9 cellular contexts compared by ENCODE assay signal in the genomic region with DNA sequence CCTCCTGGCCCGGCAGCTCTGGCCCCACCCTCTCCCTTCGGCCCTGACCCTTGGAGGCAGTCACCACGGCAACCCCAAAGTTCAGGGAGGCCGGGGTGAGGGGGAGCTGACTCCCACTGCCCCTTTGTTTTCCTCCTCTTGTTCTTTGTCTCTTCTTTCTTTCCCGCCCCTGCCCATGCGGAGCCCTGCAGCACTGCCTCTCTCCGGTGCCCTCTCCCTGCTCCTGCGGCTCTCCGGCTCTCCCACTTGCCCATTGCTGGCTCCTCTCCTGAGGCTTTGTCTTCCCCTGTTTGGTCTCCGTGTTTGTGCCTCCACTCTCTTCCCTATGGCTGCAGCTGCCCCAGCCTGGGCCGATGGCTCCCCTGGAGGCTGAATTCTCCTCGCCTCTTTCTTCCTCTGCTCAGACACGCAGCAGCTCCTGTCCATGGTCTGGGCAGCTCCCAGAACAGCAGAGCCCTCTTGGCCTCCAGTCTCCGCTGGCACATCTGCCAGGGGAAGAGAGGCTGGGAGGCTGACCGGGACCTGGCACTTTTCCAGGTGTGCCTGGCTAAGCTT. TPM values are rescaled to one million over a fixed set of nuclear protein-coding genes. Genes with fewer than 3 reads are reported as not detected.
A peak's percentile ranks its signal among the peaks of the same experiment; 100 is the strongest.
DNase-seq lines count a peak whose midpoint lies in the region; ATAC-seq and TF ChIP-seq lines count a peak whose summit lies in the region.
"Had no signal": no experiment of that assay in that cellular context is flagged by ENCODE, and none has a peak within 500 bp of the region (broad histone marks: within the 10 kb centered on the region; RNA-seq: fewer than 3 reads in every experiment).

No MANE protein-coding gene starts in this region.

- H3K27ac ChIP-seq in HEK293 (ENCODE audit: extremely low read depth, low read depth, low read length): no peak overlapping the region

- H3K9me3 ChIP-seq in HEK293 (ENCODE audit: control insufficient read depth, insufficient read depth, low read depth, low read length): no peaks in the 10 kb centered on the region

- intact Hi-C loops in cardiac septum (cut with DNase I): no loop called here

- CTCF ChIA-PET in HEK293 (lab: Yijun Ruan, JAX): interaction anchor here (1.0 to 2.6 kb wide), 8 partner anchors 8 to 277 kb away, joined by 3 to 11 read pairs (median 4); partner anchors contain the start of genes PSRC1 and SORT1

- no peak for TF ChIP-seq CTCF in HEK293 (tag by site-specific recombination; IDR thresholded peaks at IDR 0.05)
- TF ChIP-seq CTCF in retinal pigment epithelial cell (conservative IDR thresholded peaks at IDR 0.05; ENCODE audit: low read depth, low read length): peak; percentile 27

- H3K4me3 ChIP-seq in HEK293 (ENCODE audit: low read depth, low read length): no peak overlapping the region
- no peak overlapping the region for H3K4me3 ChIP-seq in retinal pigment epithelial cell (ENCODE audit: low read length)

- H3K36me3 ChIP-seq in HEK293 (ENCODE audit: control insufficient read depth in 2 of 2, insufficient read depth in 1 of 2, low read length in 2 of 2): peaks cover 0 to 55% of the 10 kb centered on the region in 2 experiments; a peak in 1 of 3 replicates

- DNase-seq in astrocyte of the hippocampus (ENCODE audit: low read depth, low spot score) (peak; percentile 47), cardiac septum (ENCODE audit: low spot score) (peak; percentile 54), retinal pigment epithelial cell (ENCODE audit: low read depth) (no peak), GDM1 (lab: John Stamatoyannopoulos, UW) (no peak), NCI-H2196 (lab: John Stamatoyannopoulos, UW; ENCODE audit: unreplicated experiment) (no peak)

- POLR2A ChIA-PET in HEK293 (lab: Yijun Ruan, JAX): no interaction called here

- H3K4me1 ChIP-seq in HEK293 (ENCODE audit: control insufficient read depth, insufficient read depth, low read length): peaks cover 5% of the 10 kb centered on the region; the same call in 1 of the 2 replicates

- ATAC-seq in GM19452 (IDR thresholded peaks at IDR 0.05; ENCODE audit: unreplicated experiment) (no peak), GM19023 (IDR thresholded peaks at IDR 0.05; ENCODE audit: unreplicated experiment) (no peak)

TF ChIP-seq in HEK293, 187 proteins besides CTCF, POLR2A, EP300 and RAD21:
- TF ChIP-seq ZBTB21 (tag by site-specific recombination; IDR thresholded peaks at IDR 0.05) (no peak), EGR2 (tag by site-specific recombination; IDR thresholded peaks at IDR 0.05; ENCODE audit: low read depth) (peak; percentile 29; the same call in 1 of the 2 replicates)

RNA-seq across cellular contexts. Expression of gene CELSR2, which starts 5.8 kb away (rescaled TPM):
- total RNA-seq in cardiac septum: 7.1 TPM

RNA-seq across cellular contexts. Expression of gene PSRC1, which starts 27.8 kb away (rescaled TPM):
- total RNA-seq in cardiac septum: 0.59 TPM

RNA-seq across cellular contexts. Expression of gene SARS1, which starts 41.5 kb away (rescaled TPM):
- total RNA-seq in cardiac septum: 104 TPM

RNA-seq across cellular contexts. Expression of gene MYBPHL, which starts 51.6 kb away (rescaled TPM):
- total RNA-seq in cardiac septum: 1.2 TPM
- total RNA-seq: activated T-helper 2 cell treated with anti-CD3 and anti-CD28 coated beads, Interferon-gamma antibody, Interleukin-2, Interleukin-4, amounts not matched to agents 10 μg/mL and 5 μg/mL and 100 μg/mL, durations not matched to agents 14 hours and 24 hours and 36 hours had no signal

Comparison
In these comparisons a context has a peak if more than half of its experiments do, and no peak if none do; other contexts are left out.
1. DNase-seq: peak in astrocyte of the hippocampus (single experiment) and cardiac septum (single experiment); none in retinal pigment epithelial cell (single experiment), GDM1 (single experiment) and NCI-H2196 (single experiment).